ENCODE assay signal across 20 cellular contexts in genomic region chr2:106177581-106177980, GRCh38.
"Had no signal": no experiment of that assay in that cellular context is flagged by ENCODE, and none has a peak within 500 bp of the region (broad histone marks: within the 10 kb centered on the region; RNA-seq: fewer than 3 reads in every experiment).

No MANE protein-coding gene starts in this region.

- H3K9me3 Mint-ChIP-seq: naive thymus-derived CD8-positive, alpha-beta T cell had no signal

- H3K27ac ChIP-seq: coronary artery, gastrocnemius medialis, neutrophil, sigmoid colon, skin epidermis, stomach, thoracic aorta, transverse colon had no signal

- H3K4me3 ChIP-seq: coronary artery, gastrocnemius medialis, mucosa of descending colon, sigmoid colon, skin epidermis, stomach, thoracic aorta, transverse colon had no signal

- H3K9me3 ChIP-seq: gastrocnemius medialis, mucosa of descending colon, neutrophil, sigmoid colon, stomach, thoracic aorta, transverse colon had no signal

- DNase-seq: effector CD4-positive, alpha-beta T cell; gastrocnemius medialis; islet precursor cell; mammary epithelial cell; mucosa of descending colon; naive thymus-derived CD8-positive, alpha-beta T cell; posterior cingulate gyrus; sigmoid colon; stimulated activated CD4-positive, alpha-beta T cell treated with anti-CD3 and anti-CD28 coated beads, Interleukin-2, amount 100 ng/mL, for 24 hours; stimulated activated CD4-positive, alpha-beta T cell treated with anti-CD3 and anti-CD28 coated beads, Interleukin-4, amount 100 ng/mL, for 4 hours; stimulated activated naive CD4-positive, alpha-beta T cell; stomach; substantia nigra; transverse colon had no signal

- H3K36me3 ChIP-seq: gastrocnemius medialis, sigmoid colon, stomach, thoracic aorta, transverse colon had no signal

- ATAC-seq: esophagus mucosa; gastrocnemius medialis; left lobe of liver; mucosa of descending colon; naive thymus-derived CD8-positive, alpha-beta T cell had no signal

- H3K27me3 Mint-ChIP-seq: naive thymus-derived CD8-positive, alpha-beta T cell had no signal

- H3K27me3 ChIP-seq: gastrocnemius medialis, neutrophil, sigmoid colon, stomach, transverse colon had no signal
